ENCODE assay signal across 20 cellular contexts in genomic region chr13:38566526-38566925, GRCh38.
DNase-seq lines count a peak whose midpoint lies in the region; ATAC-seq and TF ChIP-seq lines count a peak whose summit lies in the region.
"Had no signal": no experiment of that assay in that cellular context is flagged by ENCODE, and none has a peak within 500 bp of the region (broad histone marks: within the 10 kb centered on the region; RNA-seq: fewer than 3 reads in every experiment).

No MANE protein-coding gene starts in this region.

- no peaks in the 10 kb centered on the region for H4K20me1 ChIP-seq in SK-N-SH (ENCODE audit: insufficient read depth)

- no peaks in the 10 kb centered on the region for H3K79me2 ChIP-seq in SK-N-SH (ENCODE audit: insufficient read depth)

- no peak for TF ChIP-seq POLR2A in erythroblast (IDR thresholded peaks at IDR 0.05; ENCODE audit: low read length)

- no peaks in the 10 kb centered on the region; a peak in 1 of 4 replicates for H3K4me1 ChIP-seq in SK-N-SH (ENCODE audit: control insufficient read depth in 1 of 2, insufficient read depth in 2 of 2, low read depth in 1 of 2, low read length in 1 of 2)
- H3K4me1 ChIP-seq: ascending aorta, psoas muscle had no signal

- TF ChIP-seq EP300 in SK-N-SH (IDR thresholded peaks at IDR 0.05; ENCODE audit: borderline replicate concordance in 1 of 2, low read depth in 1 of 2, low read length in 1 of 2) = no peak

- TF ChIP-seq CTCF in SK-N-SH (IDR thresholded peaks at IDR 0.05) = no peak

- H3F3A ChIP-seq in SK-N-SH (replicated peaks; ENCODE audit: insufficient read depth) = no peaks in the 10 kb centered on the region

- DNase-seq in SK-N-SH (peak; percentile 21), NCI-H2107 treated with DMSO at 0.1 percent for 48 hours (lab: John Stamatoyannopoulos, UW; ENCODE audit: unreplicated experiment) (peak; percentile 49), RPMI7951 (ENCODE audit: low read depth) (peak; percentile 1), DMS114 treated with DMSO at 0.1 percent for 48 hours (lab: John Stamatoyannopoulos, UW; ENCODE audit: unreplicated experiment) (no peak), erythroblast (lab: John Stamatoyannopoulos, UW) (no peak), NCI-H510A treated with DMSO at 0.1 percent for 48 hours (lab: John Stamatoyannopoulos, UW) (no peak)
- DNase-seq: 8988T; activated CD4-positive, alpha-beta T cell treated with anti-CD3 and anti-CD28 coated beads for 36 hours; dorsolateral prefrontal cortex; foreskin melanocyte; psoas muscle; Right ventricle myocardium superior; small intestine; stimulated activated CD4-positive, alpha-beta T cell treated with anti-CD3 and anti-CD28 coated beads, Interleukin-4, amount 100 ng/mL, for 4 hours; T-helper 1 cell had no signal

- H3K4me2 ChIP-seq in SK-N-SH = no peak overlapping the region

- no peaks in the 10 kb centered on the region for H3K27me3 ChIP-seq in SK-N-SH (ENCODE audit: insufficient read depth)
- H3K27me3 ChIP-seq: ascending aorta had no signal

- no peak overlapping the region for H2AFZ ChIP-seq in SK-N-SH (ENCODE audit: low read depth)

- TF ChIP-seq RAD21 in SK-N-SH (IDR thresholded peaks at IDR 0.05; ENCODE audit: low read length) = no peak

- no peaks in the 10 kb centered on the region for H3K9me2 ChIP-seq in SK-N-SH

- no peaks in the 10 kb centered on the region for H3K36me3 ChIP-seq in SK-N-SH (replicated peaks in 1 of 2; ENCODE audit: control insufficient read depth in 1 of 2, insufficient read depth in 2 of 2, low read length in 1 of 2)
- H3K36me3 ChIP-seq: ascending aorta had no signal

- no peak overlapping the region for H3K4me3 ChIP-seq in SK-N-SH (ENCODE audit: low read depth in 2 of 2, low read length in 1 of 2)
- H3K4me3 ChIP-seq: ascending aorta, dorsolateral prefrontal cortex, lung, psoas muscle had no signal

- H3K27ac ChIP-seq in SK-N-SH (ENCODE audit: low read depth in 2 of 2, low read length in 1 of 2) = no peak overlapping the region
- H3K27ac ChIP-seq: ascending aorta, psoas muscle had no signal

- ATAC-seq in SK-N-SH treated with all-trans-retinoic acid at 6 μM for 48 hours (no peak; the same call in 2 of the 3 replicates), GM19455 (IDR thresholded peaks at IDR 0.05; ENCODE audit: unreplicated experiment) (no peak)
- ATAC-seq: activated CD4-positive, alpha-beta T cell treated with anti-CD3 and anti-CD28 coated beads for 36 hours; activated naive CD4-positive, alpha-beta T cell treated with anti-CD3 and anti-CD28 coated beads, Interleukin-2, amount 50 U/mL, for 72 hours; psoas muscle had no signal

- no peak overlapping the region for H3K9ac ChIP-seq in SK-N-SH

- no peaks in the 10 kb centered on the region for H3K9me3 ChIP-seq in SK-N-SH
- H3K9me3 ChIP-seq: ascending aorta, psoas muscle had no signal

- CTCF ChIA-PET in SK-N-SH (lab: Yijun Ruan, JAX) = interaction anchor here (0.9 kb wide), 1 partner anchor 16 kb away, joined by 4 read pairs; no protein-coding TSS in a partner anchor

- POLR2A ChIA-PET in SK-N-SH (lab: Yijun Ruan, JAX) = no interaction called here

- WGBS in SK-N-SH (ENCODE audit: low lambda C conversion rate) = 5% methylated on average over 3 of the region's 3 CpGs

TF ChIP-seq in SK-N-SH, 30 proteins besides CTCF, POLR2A, EP300 and RAD21 (continues in another document):
- TF ChIP-seq RFX5 (IDR thresholded peaks at IDR 0.05; ENCODE audit: low read length) (no peak), POLR2AphosphoS5 (IDR thresholded peaks at IDR 0.05; ENCODE audit: low read depth, low read length) (no peak), MEF2A (IDR thresholded peaks at IDR 0.05; ENCODE audit: borderline replicate concordance, low read depth) (no peak), EZH2phosphoT487 (IDR thresholded peaks at IDR 0.05; ENCODE audit: borderline replicate concordance, low read depth) (no peak)
- TF ChIP-seq, protein P1, sequence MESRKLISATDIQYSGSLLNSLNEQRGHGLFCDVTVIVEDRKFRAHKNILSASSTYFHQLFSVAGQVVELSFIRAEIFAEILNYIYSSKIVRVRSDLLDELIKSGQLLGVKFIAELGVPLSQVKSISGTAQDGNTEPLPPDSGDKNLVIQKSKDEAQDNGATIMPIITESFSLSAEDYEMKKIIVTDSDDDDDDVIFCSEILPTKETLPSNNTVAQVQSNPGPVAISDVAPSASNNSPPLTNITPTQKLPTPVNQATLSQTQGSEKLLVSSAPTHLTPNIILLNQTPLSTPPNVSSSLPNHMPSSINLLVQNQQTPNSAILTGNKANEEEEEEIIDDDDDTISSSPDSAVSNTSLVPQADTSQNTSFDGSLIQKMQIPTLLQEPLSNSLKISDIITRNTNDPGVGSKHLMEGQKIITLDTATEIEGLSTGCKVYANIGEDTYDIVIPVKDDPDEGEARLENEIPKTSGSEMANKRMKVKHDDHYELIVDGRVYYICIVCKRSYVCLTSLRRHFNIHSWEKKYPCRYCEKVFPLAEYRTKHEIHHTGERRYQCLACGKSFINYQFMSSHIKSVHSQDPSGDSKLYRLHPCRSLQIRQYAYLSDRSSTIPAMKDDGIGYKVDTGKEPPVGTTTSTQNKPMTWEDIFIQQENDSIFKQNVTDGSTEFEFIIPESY (IDR thresholded peaks at IDR 0.05; ENCODE audit: borderline replicate concordance, low read depth) = no peak

TF ChIP-seq in SK-N-SH treated with all-trans-retinoic acid at 6 μM for 48 hours, 23 proteins besides CTCF, POLR2A, EP300 and RAD21 (continues in another document):
- TF ChIP-seq ZFP3 (CRISPR knock-in tag; IDR thresholded peaks at IDR 0.05) = no peak
- no peak for TF ChIP-seq RARB (CRISPR knock-in tag; IDR thresholded peaks at IDR 0.05)
- no peak for TF ChIP-seq BACH2 (CRISPR knock-in tag; IDR thresholded peaks at IDR 0.05; ENCODE audit: borderline replicate concordance)
- TF ChIP-seq ARNTL (CRISPR knock-in tag; IDR thresholded peaks at IDR 0.05; ENCODE audit: borderline replicate concordance, low read depth) = no peak
- TF ChIP-seq TCF4 (CRISPR knock-in tag; IDR thresholded peaks at IDR 0.05; ENCODE audit: borderline replicate concordance) = no peak
- TF ChIP-seq CSDC2 (CRISPR knock-in tag; IDR thresholded peaks at IDR 0.05) = no peak
- TF ChIP-seq, protein P2, sequence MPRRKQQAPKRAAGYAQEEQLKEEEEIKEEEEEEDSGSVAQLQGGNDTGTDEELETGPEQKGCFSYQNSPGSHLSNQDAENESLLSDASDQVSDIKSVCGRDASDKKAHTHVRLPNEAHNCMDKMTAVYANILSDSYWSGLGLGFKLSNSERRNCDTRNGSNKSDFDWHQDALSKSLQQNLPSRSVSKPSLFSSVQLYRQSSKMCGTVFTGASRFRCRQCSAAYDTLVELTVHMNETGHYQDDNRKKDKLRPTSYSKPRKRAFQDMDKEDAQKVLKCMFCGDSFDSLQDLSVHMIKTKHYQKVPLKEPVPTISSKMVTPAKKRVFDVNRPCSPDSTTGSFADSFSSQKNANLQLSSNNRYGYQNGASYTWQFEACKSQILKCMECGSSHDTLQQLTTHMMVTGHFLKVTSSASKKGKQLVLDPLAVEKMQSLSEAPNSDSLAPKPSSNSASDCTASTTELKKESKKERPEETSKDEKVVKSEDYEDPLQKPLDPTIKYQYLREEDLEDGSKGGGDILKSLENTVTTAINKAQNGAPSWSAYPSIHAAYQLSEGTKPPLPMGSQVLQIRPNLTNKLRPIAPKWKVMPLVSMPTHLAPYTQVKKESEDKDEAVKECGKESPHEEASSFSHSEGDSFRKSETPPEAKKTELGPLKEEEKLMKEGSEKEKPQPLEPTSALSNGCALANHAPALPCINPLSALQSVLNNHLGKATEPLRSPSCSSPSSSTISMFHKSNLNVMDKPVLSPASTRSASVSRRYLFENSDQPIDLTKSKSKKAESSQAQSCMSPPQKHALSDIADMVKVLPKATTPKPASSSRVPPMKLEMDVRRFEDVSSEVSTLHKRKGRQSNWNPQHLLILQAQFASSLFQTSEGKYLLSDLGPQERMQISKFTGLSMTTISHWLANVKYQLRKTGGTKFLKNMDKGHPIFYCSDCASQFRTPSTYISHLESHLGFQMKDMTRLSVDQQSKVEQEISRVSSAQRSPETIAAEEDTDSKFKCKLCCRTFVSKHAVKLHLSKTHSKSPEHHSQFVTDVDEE (CRISPR knock-in tag; IDR thresholded peaks at IDR 0.05) = no peak
- TF ChIP-seq PATZ1 (CRISPR knock-in tag; IDR thresholded peaks at IDR 0.05; ENCODE audit: borderline replicate concordance) = no peak
- no peak for TF ChIP-seq CSRNP3 (CRISPR knock-in tag; IDR thresholded peaks at IDR 0.05)
- TF ChIP-seq OSR1 (CRISPR knock-in tag; IDR thresholded peaks at IDR 0.05) = no peak
- no peak for TF ChIP-seq ESRRG (CRISPR knock-in tag; IDR thresholded peaks at IDR 0.05)
- no peak for TF ChIP-seq SNAI2 (CRISPR knock-in tag; IDR thresholded peaks at IDR 0.05)
- TF ChIP-seq ZC3H10 (CRISPR knock-in tag; IDR thresholded peaks at IDR 0.05) = no peak
- no peak for TF ChIP-seq ZFP30 (CRISPR knock-in tag; IDR thresholded peaks at IDR 0.05)
- TF ChIP-seq ZNF8 (CRISPR knock-in tag; IDR thresholded peaks at IDR 0.05) = no peak
- no peak for TF ChIP-seq ZNF565 (CRISPR knock-in tag; conservative IDR thresholded peaks at IDR 0.05; ENCODE audit: low read depth)

Comparison
In these comparisons a context has a peak if more than half of its experiments do, and no peak if none do; other contexts are left out.
1. DNase-seq: peak in SK-N-SH (single experiment), NCI-H2107 treated with DMSO at 0.1 percent for 48 hours (single experiment) and RPMI7951 (single experiment); none in DMS114 treated with DMSO at 0.1 percent for 48 hours (single experiment), erythroblast (0 of 2) and NCI-H510A treated with DMSO at 0.1 percent for 48 hours (single experiment).